In the genomic region with DNA sequence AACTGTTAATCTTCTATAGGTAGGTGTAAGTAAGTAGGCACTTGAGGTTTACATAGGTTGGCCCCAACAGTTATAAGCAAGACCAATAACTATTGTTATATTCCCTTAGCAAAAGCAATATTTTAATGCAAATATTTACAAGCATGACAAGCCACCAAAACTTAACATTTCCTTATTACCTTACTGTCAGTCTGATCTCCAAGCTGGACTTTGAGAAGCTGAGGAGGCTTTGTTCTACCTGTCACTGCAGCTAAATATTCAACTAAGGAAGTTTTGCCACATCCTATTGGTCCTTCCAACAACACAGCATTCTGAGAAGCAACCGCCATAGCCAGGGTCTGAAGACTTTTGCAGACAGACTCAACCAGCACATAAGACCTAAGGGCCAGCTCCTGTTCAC, we compare ENCODE assay signal across 29 cellular contexts. TPM values are rescaled to one million over a fixed set of nuclear protein-coding genes. Genes with fewer than 3 reads are reported as not detected.
DNase-seq lines count a peak whose midpoint lies in the region; ATAC-seq, FAIRE-seq and TF ChIP-seq lines count a peak whose summit lies in the region.
"Had no signal": no experiment of that assay in that cellular context is flagged by ENCODE, and none has a peak within 500 bp of the region (broad histone marks: within the 10 kb centered on the region; RNA-seq: fewer than 3 reads in every experiment).

No MANE protein-coding gene starts in this region.

- DNase-seq in T-helper 17 cell: no peak
- no peak for DNase-seq in bronchial epithelial cell (ENCODE audit: low read depth)
- no peak for DNase-seq in left colon
- DNase-seq in nephron progenitor cell: no peak
- no peak for DNase-seq in stimulated activated CD4-positive, alpha-beta T cell treated with anti-CD3 and anti-CD28 coated beads, Interleukin-2, amount 100 ng/mL, for 24 hours
- no peak for DNase-seq in ureter (ENCODE audit: low spot score)
- DNase-seq in SHP77 treated with DMSO at 0.1 percent for 48 hours (lab: John Stamatoyannopoulos, UW): no peak
- DNase-seq in activated effector memory CD4-positive, alpha-beta T cell treated with anti-CD3 and anti-CD28 coated beads, Interleukin-2, amount 50 U/mL, for 16 hours: no peak
- DNase-seq: 8988T; ACHN; BE2C; C1 segment of cervical spinal cord; CD4-positive, alpha-beta memory T cell; CD4-positive, CD25-positive, alpha-beta regulatory T cell; CD8-positive, alpha-beta memory T cell; COR-L47; DMS 273 treated with DMSO at 0.1 percent for 48 hours; DMS153; DMS53; DMS79; DND-41; EL; GDM1 had no signal

- H3K9me3 Mint-ChIP-seq in nephron progenitor cell: no peaks in the 10 kb centered on the region
- H3K9me3 Mint-ChIP-seq: CD14-positive monocyte; CD4-positive, alpha-beta memory T cell; CD4-positive, CD25-positive, alpha-beta regulatory T cell; CD8-positive, alpha-beta memory T cell had no signal

- peak; percentile 55 for FAIRE-seq in bronchial epithelial cell (lab: Jason Lieb, UNC)
- FAIRE-seq: A204.1, GM12878, GM12892, GM18507 had no signal

- H3K4me1 Mint-ChIP-seq in T-helper 17 cell (peaks cover 31% of the 10 kb centered on the region), nephron progenitor cell (no peaks in the 10 kb centered on the region)

- H3K27ac Mint-ChIP-seq in T-helper 17 cell (peak overlapping the region; percentile 57), nephron progenitor cell (peak overlapping the region; percentile 21)
- H3K27ac Mint-ChIP-seq: CD14-positive monocyte had no signal

- TF ChIP-seq CTCF in bronchial epithelial cell (IDR thresholded peaks at IDR 0.05; ENCODE audit: insufficient read depth, low read length, severe bottlenecking): no peak
- no peak for TF ChIP-seq CTCF in nephron progenitor cell (IDR thresholded peaks at IDR 0.05)

- H3K9me3 ChIP-seq in T-helper 17 cell (ENCODE audit: control insufficient read depth, low read length, poor library complexity, severe bottlenecking): no peaks in the 10 kb centered on the region
- H3K9me3 ChIP-seq: BE2C, BLaER1 had no signal

- H3K27me3 ChIP-seq in bronchial epithelial cell (ENCODE audit: control insufficient read depth, insufficient read depth, low read length): no peaks in the 10 kb centered on the region
- H3K27me3 ChIP-seq: BE2C, BLaER1 had no signal

- intact Hi-C loops in left colon (cut with DNase I, micrococcal nuclease): no loop called here

- peaks cover 7% of the 10 kb centered on the region for H3K36me3 ChIP-seq in bronchial epithelial cell (ENCODE audit: control insufficient read depth, insufficient read depth, low read length)

- H3K27me3 Mint-ChIP-seq in T-helper 17 cell (no peaks in the 10 kb centered on the region), nephron progenitor cell (ENCODE audit: low read depth, poor library complexity) (no peaks in the 10 kb centered on the region)
- H3K27me3 Mint-ChIP-seq: CD4-positive, alpha-beta memory T cell; CD4-positive, CD25-positive, alpha-beta regulatory T cell; CD8-positive, alpha-beta memory T cell had no signal

- H3K4me3 Mint-ChIP-seq in T-helper 17 cell (no peak overlapping the region), nephron progenitor cell (no peak overlapping the region)
- H3K4me3 Mint-ChIP-seq: CD14-positive monocyte; CD4-positive, alpha-beta memory T cell; CD4-positive, CD25-positive, alpha-beta regulatory T cell; CD8-positive, alpha-beta memory T cell had no signal

- ATAC-seq in T-helper 17 cell: no peak
- ATAC-seq in left colon: peak; percentile 86
- ATAC-seq: GM12878 had no signal

- H3K4me3 ChIP-seq in bronchial epithelial cell (ENCODE audit: low read depth, low read length): no peak overlapping the region
- H3K4me3 ChIP-seq: BLaER1, GM12878 had no signal

- H3K36me3 Mint-ChIP-seq in T-helper 17 cell (ENCODE audit: low read depth): peaks cover 9% of the 10 kb centered on the region
- peaks cover 62% of the 10 kb centered on the region for H3K36me3 Mint-ChIP-seq in nephron progenitor cell (ENCODE audit: low read depth)

RNA-seq across cellular contexts. Expression of a gene that starts 29.6 kb away (rescaled TPM):
- total RNA-seq in T-helper 17 cell (10 to 100 TPM; 51.2 to 53.1 TPM), bronchial epithelial cell (11.9 and 16.8 TPM in 2 replicates), left colon (10 to 100 TPM; 21.6 to 25.7 TPM), ureter (51.2 TPM)

RNA-seq across cellular contexts. Expression of a gene that starts 39.7 kb away (rescaled TPM):
- 10 to 100 TPM; 28.2 to 31.7 TPM for total RNA-seq in T-helper 17 cell
- total RNA-seq in bronchial epithelial cell: 10.5 and 10.6 TPM in 2 replicates
- total RNA-seq in left colon: 10 to 100 TPM; 12.9 to 13.3 TPM
- total RNA-seq in ureter: 23.3 TPM
